Comparison of ENCODE assay signal across 2 cellular contexts in genomic region chr17:80479246-80479566, GRCh38.
TF ChIP-seq lines count a peak whose summit lies in the region.

No MANE protein-coding gene starts in this region.

TF ChIP-seq in GM23338, 12 proteins besides CTCF, POLR2A, EP300 and RAD21:
- TF ChIP-seq ZNF331 (CRISPR knock-in tag; IDR thresholded peaks at IDR 0.05; ENCODE audit: low read depth) (no peak), EZH2 (IDR thresholded peaks at IDR 0.05; ENCODE audit: low read depth, unreplicated experiment) (peak; percentile 5), NANOG (IDR thresholded peaks at IDR 0.05; ENCODE audit: borderline replicate concordance) (no peak)

TF ChIP-seq in K562, 482 proteins besides CTCF, POLR2A, EP300 and RAD21:
- no peak for TF ChIP-seq BCOR (IDR thresholded peaks at IDR 0.05)
- TF ChIP-seq CEBPG (CRISPR knock-in tag; IDR thresholded peaks at IDR 0.05): 0 out of 2 replicates have a peak, but pooled peaks have one; percentile 19
- no peak for TF ChIP-seq CEBPG (tag; conservative IDR thresholded peaks at IDR 0.05 in 1 of 2, IDR thresholded peaks at IDR 0.05 in 1 of 2)
- TF ChIP-seq CEBPB (tag; IDR thresholded peaks at IDR 0.05): peak; percentile 62
- no peak for TF ChIP-seq SRSF7 (optimal IDR thresholded peaks at IDR 0.05; ENCODE audit: low read depth, low read length)
- no peak for TF ChIP-seq HDAC6 (IDR thresholded peaks at IDR 0.05; ENCODE audit: low read depth, low read length)
